Comparison of ENCODE assay signal across 20 cellular contexts in genomic region chr11:8022876-8023275, GRCh38. TPM values are rescaled to one million over a fixed set of nuclear protein-coding genes. Genes with fewer than 3 reads are reported as not detected.
"Had no signal": no experiment of that assay in that cellular context is flagged by ENCODE, and none has a peak within 500 bp of the region (broad histone marks: within the 10 kb centered on the region; RNA-seq: fewer than 3 reads in every experiment).

No MANE protein-coding gene starts in this region.

- H3K4me3 Mint-ChIP-seq: activated naive CD4-positive, alpha-beta T cell treated with anti-CD3 and anti-CD28 coated beads, Interleukin-2, amount 50 U/mL, for 24 hours; activated T-cell treated with anti-CD3 and anti-CD28 coated beads, Interleukin-2, amount 50 U/mL, for 24 hours; memory B cell; stimulated activated effector memory CD8-positive, alpha-beta T cell treated with anti-CD3 and anti-CD28 coated beads, Interleukin-12 subunit alpha, Interleukin-12 subunit beta, amount 100 ng/mL, for 72 hours; T-cell had no signal

- H3K9me3 Mint-ChIP-seq: activated naive CD4-positive, alpha-beta T cell treated with anti-CD3 and anti-CD28 coated beads, Interleukin-2, amount 50 U/mL, for 24 hours; activated T-cell treated with anti-CD3 and anti-CD28 coated beads, Interleukin-2, amount 50 U/mL, for 24 hours; memory B cell; stimulated activated effector memory CD8-positive, alpha-beta T cell treated with anti-CD3 and anti-CD28 coated beads, Interleukin-12 subunit alpha, Interleukin-12 subunit beta, amount 100 ng/mL, for 72 hours; T-cell had no signal

- ATAC-seq: activated CD4-positive, CD25-positive, alpha-beta regulatory T cell treated with anti-CD3 and anti-CD28 coated beads, Interleukin-2, amount 50 U/mL, for 24 hours; stimulated activated effector memory CD8-positive, alpha-beta T cell treated with anti-CD3 and anti-CD28 coated beads, Interleukin-12 subunit alpha, Interleukin-12 subunit beta, amount 100 ng/mL, for 72 hours; T-cell had no signal

- H3K27ac Mint-ChIP-seq: activated naive CD4-positive, alpha-beta T cell treated with anti-CD3 and anti-CD28 coated beads, Interleukin-2, amount 50 U/mL, for 24 hours; activated T-cell treated with anti-CD3 and anti-CD28 coated beads, Interleukin-2, amount 50 U/mL, for 24 hours; memory B cell; stimulated activated effector memory CD8-positive, alpha-beta T cell treated with anti-CD3 and anti-CD28 coated beads, Interleukin-12 subunit alpha, Interleukin-12 subunit beta, amount 100 ng/mL, for 72 hours; T-cell had no signal

- H3K36me3 Mint-ChIP-seq: activated naive CD4-positive, alpha-beta T cell treated with anti-CD3 and anti-CD28 coated beads, Interleukin-2, amount 50 U/mL, for 24 hours; memory B cell; T-cell had no signal

- DNase-seq: activated CD4-positive, alpha-beta T cell treated with anti-CD3 and anti-CD28 coated beads, Interleukin-2, amount 50 U/mL, for 1 hour; activated effector memory CD4-positive, alpha-beta T cell treated with Interleukin-2 at 50 U/mL for 16 hours; activated T-cell treated with anti-CD3 and anti-CD28 coated beads, Interleukin-2, amount 50 U/mL, for 24 hours; hippocampal formation; left ventricle myocardium inferior; stimulated activated CD4-positive, alpha-beta T cell treated with anti-CD3 and anti-CD28 coated beads, Interleukin-12 subunit alpha, Interleukin-12 subunit beta, amount 100 ng/mL, for 4 hours; stimulated activated CD4-positive, alpha-beta T cell treated with anti-CD3 and anti-CD28 coated beads, Interleukin-2, amount 100 ng/mL, for 24 hours; T-helper 9 cell; uterus had no signal

RNA-seq across cellular contexts. Expression of gene NLRP10, which starts 57.6 kb away (rescaled TPM):
- total RNA-seq: activated CD8-positive, alpha-beta memory T cell treated with anti-CD3 and anti-CD28 coated beads for 36 hours; adrenal gland; cardiac muscle cell; kidney epithelial cell; left ventricle myocardium inferior; T-cell; uterus had no signal
- polyA plus RNA-seq: adrenal gland, cardiac muscle cell, esophagus, neural cell had no signal
